ENCODE assay signal across 31 cellular contexts in genomic region chr5:150297236-150297890, GRCh38. TPM values are rescaled to one million over a fixed set of nuclear protein-coding genes. Genes with fewer than 3 reads are reported as not detected.
"Had no signal": no experiment of that assay in that cellular context is flagged by ENCODE, and none has a peak within 500 bp of the region (broad histone marks: within the 10 kb centered on the region; RNA-seq: fewer than 3 reads in every experiment).

No MANE protein-coding gene starts in this region.

- H2AFZ ChIP-seq: hepatocyte, parathyroid adenoma had no signal

- H3K4me2 ChIP-seq: hepatocyte had no signal

- H3K27ac ChIP-seq: colonic mucosa, hepatocyte, left lung, lower lobe of right lung, parathyroid adenoma, psoas muscle, thyroid gland had no signal

- H3K4me1 ChIP-seq: colonic mucosa had no signal

- H3K27me3 ChIP-seq: foreskin keratinocyte, hepatocyte, thyroid gland had no signal

- H3K9me3 Mint-ChIP-seq: dendritic cell treated with granulocyte-macrophage colony-stimulating factor and Interleukin-4, amounts not matched to agents 40 ng/mL and 50 ng/mL, for 4 days; mesothelial cell of epicardium; naive B cell; natural killer cell treated with Interleukin-12 subunit alpha and Interleukin-12 subunit beta and Interleukin-15 and Interleukin-18, amount 100 ng/mL, for 72 hours; neural crest cell; stimulated activated effector memory CD8-positive, alpha-beta T cell treated with anti-CD3 and anti-CD28 coated beads, Interleukin-12 subunit alpha, Interleukin-12 subunit beta, amount 100 ng/mL, for 72 hours; type B pancreatic cell had no signal

- H3K9me3 ChIP-seq: colonic mucosa, esophagus muscularis mucosa, gastroesophageal sphincter, heart left ventricle, left lung, lower lobe of right lung, mucosa of descending colon, psoas muscle, sigmoid colon, stomach, thyroid gland had no signal

- H3K4me3 ChIP-seq: colonic mucosa, esophagus muscularis mucosa, gastroesophageal sphincter, heart left ventricle, hepatocyte, left lung, lower lobe of right lung, mucosa of descending colon, psoas muscle, sigmoid colon, stomach, thyroid gland had no signal

- DNase-seq: colonic mucosa; effector memory CD4-positive, alpha-beta T cell; foreskin keratinocyte; heart left ventricle; left cardiac atrium; left lung; lower lobe of right lung; mucosa of descending colon; naive B cell; psoas muscle; right cardiac atrium; stimulated activated CD4-positive, alpha-beta T cell treated with anti-CD3 and anti-CD28 coated beads, Interleukin-2, amount 100 ng/mL, for 24 hours; stimulated activated CD4-positive, alpha-beta T cell treated with anti-CD3 and anti-CD28 coated beads, Interleukin-4, amount 100 ng/mL, for 24 hours; stimulated activated naive CD4-positive, alpha-beta T cell treated with Interleukin-2 at 50 U/mL for 16 hours; stomach; thyroid gland had no signal

- H3K27ac Mint-ChIP-seq: dendritic cell treated with granulocyte-macrophage colony-stimulating factor and Interleukin-4, amounts not matched to agents 40 ng/mL and 50 ng/mL, for 4 days; mesothelial cell of epicardium; naive B cell; natural killer cell treated with Interleukin-12 subunit alpha and Interleukin-12 subunit beta and Interleukin-15 and Interleukin-18, amount 100 ng/mL, for 72 hours; stimulated activated effector memory CD8-positive, alpha-beta T cell treated with anti-CD3 and anti-CD28 coated beads, Interleukin-12 subunit alpha, Interleukin-12 subunit beta, amount 100 ng/mL, for 72 hours; type B pancreatic cell had no signal

- H3K4me3 Mint-ChIP-seq: dendritic cell treated with granulocyte-macrophage colony-stimulating factor and Interleukin-4, amounts not matched to agents 40 ng/mL and 50 ng/mL, for 4 days; mesothelial cell of epicardium; naive B cell; natural killer cell treated with Interleukin-12 subunit alpha and Interleukin-12 subunit beta and Interleukin-15 and Interleukin-18, amount 100 ng/mL, for 72 hours; neural crest cell; stimulated activated effector memory CD8-positive, alpha-beta T cell treated with anti-CD3 and anti-CD28 coated beads, Interleukin-12 subunit alpha, Interleukin-12 subunit beta, amount 100 ng/mL, for 72 hours; type B pancreatic cell had no signal

- H3K9ac ChIP-seq: parathyroid adenoma had no signal

- H3K36me3 Mint-ChIP-seq: mesothelial cell of epicardium; naive B cell; natural killer cell treated with Interleukin-12 subunit alpha and Interleukin-12 subunit beta and Interleukin-15 and Interleukin-18, amount 100 ng/mL, for 72 hours; stimulated activated effector memory CD8-positive, alpha-beta T cell treated with anti-CD3 and anti-CD28 coated beads, Interleukin-12 subunit alpha, Interleukin-12 subunit beta, amount 100 ng/mL, for 72 hours; type B pancreatic cell had no signal

- H3K4me1 Mint-ChIP-seq: stimulated activated effector memory CD8-positive, alpha-beta T cell treated with anti-CD3 and anti-CD28 coated beads, Interleukin-12 subunit alpha, Interleukin-12 subunit beta, amount 100 ng/mL, for 72 hours had no signal

- H3K36me3 ChIP-seq: colonic mucosa, heart left ventricle, left lung, lower lobe of right lung, sigmoid colon, stomach, thyroid gland had no signal

RNA-seq across cellular contexts. Expression of gene ARSI, which starts 5.3 kb away (rescaled TPM):
- total RNA-seq: natural killer cell treated with Interleukin-12 subunit alpha and Interleukin-12 subunit beta and Interleukin-15 and Interleukin-18, amount 100 ng/mL, for 72 hours had no signal
- polyA plus RNA-seq: psoas muscle had no signal

RNA-seq across cellular contexts. Expression of gene CAMK2A, which starts 7.8 kb away (rescaled TPM):
- total RNA-seq: endothelial cell of umbilical vein; epithelial cell of proximal tubule; kidney epithelial cell; natural killer cell treated with Interleukin-12 subunit alpha and Interleukin-12 subunit beta and Interleukin-15 and Interleukin-18, amount 100 ng/mL, for 72 hours; subcutaneous adipose tissue; thyroid gland had no signal
- polyA plus RNA-seq: endothelial cell of umbilical vein, foreskin keratinocyte had no signal
